In genomic region chr14:74941676-74942097, GRCh38 we compare ENCODE assay signal across 8 cellular contexts. TPM values are rescaled to one million over a fixed set of nuclear protein-coding genes. Genes with fewer than 3 reads are reported as not detected.
DNase-seq lines count a peak whose midpoint lies in the region; ATAC-seq and TF ChIP-seq lines count a peak whose summit lies in the region.

No MANE protein-coding gene starts in this region.

- peak overlapping the region; percentile 75 to 84 (median 79) for H3K27ac ChIP-seq in Peyer's patch

- ATAC-seq in left ventricle myocardium superior, result peak; percentile 35

- TF ChIP-seq POLR2A in Peyer's patch (IDR thresholded peaks at IDR 0.05), result no peak

- intact Hi-C loops in left ventricle myocardium superior (cut with micrococcal nuclease), result loop anchor here (10.0 kb wide), 2 partner anchors 73 to 133 kb away; no protein-coding TSS in a partner anchor

- peak overlapping the region in 3 of 4 donors; percentile 7 to 21 (median 20) for H3K4me3 ChIP-seq in Peyer's patch

- DNase-seq in SIG-M5 treated with dmso at 0.1 percent for 504 hours (lab: John Stamatoyannopoulos, UW; ENCODE audit: unreplicated experiment) (peak; percentile 51), SIG-M5 (lab: John Stamatoyannopoulos, UW) (no peak), Peyer's patch (peak in 2 of 3 donors; percentile 72 to 73), left ventricle myocardium superior (peak; percentile 72), HuH-7 (ENCODE audit: low spot score) (no peak), NCI-H2196 (lab: John Stamatoyannopoulos, UW; ENCODE audit: unreplicated experiment) (no peak)
- DNase-seq in activated effector memory CD4-positive, alpha-beta T cell treated with anti-CD3 and anti-CD28 coated beads, Interleukin-2, amount 50 U/mL, for 16 hours, result peak; percentile 87
- DNase-seq in stimulated activated CD4-positive, alpha-beta T cell treated with anti-CD3 and anti-CD28 coated beads, Interleukin-12 subunit alpha, Interleukin-12 subunit beta, amount 100 ng/mL, for 48 hours (ENCODE audit: low read depth in 2 of 3, low spot score in 1 of 3), result peak; percentile 44 to 49 (median 48)

- H3K4me1 ChIP-seq in Peyer's patch, result peaks cover 0 to 35% (median 25%) of the 10 kb centered on the region in 4 donors

- no peaks in the 10 kb centered on the region for H3K36me3 ChIP-seq in Peyer's patch

- TF ChIP-seq CTCF in Peyer's patch (IDR thresholded peaks at IDR 0.05), result no peak

- H3K27me3 ChIP-seq in Peyer's patch, result no peaks in the 10 kb centered on the region

- H3K9me3 ChIP-seq in Peyer's patch, result no peaks in the 10 kb centered on the region

RNA-seq across cellular contexts. Expression of gene PGF, which starts 13.7 kb away (rescaled TPM):
- total RNA-seq in Peyer's patch (10 to 100 TPM in 2 of 4 donors, 1 to 10 TPM in 2; 7.3 to 28.1 (median 10.8) TPM), left ventricle myocardium superior (4.9 TPM)

RNA-seq across cellular contexts. Expression of gene RPS6KL1, which starts 18.6 kb away (rescaled TPM):
- total RNA-seq in Peyer's patch (10 to 100 TPM in 1 of 4 donors, 1 to 10 TPM in 3; 4.2 to 12.7 (median 6.7) TPM), left ventricle myocardium superior (18.6 TPM)

RNA-seq across cellular contexts. Expression of gene DLST, which starts 60.0 kb away (rescaled TPM):
- total RNA-seq in Peyer's patch, result 100 to 1,000 TPM; 128 to 163 (median 154) TPM
- 241 TPM for total RNA-seq in left ventricle myocardium superior

Comparison
In these comparisons a context has a peak if more than half of its experiments do, and no peak if none do; other contexts are left out.
1. DNase-seq: peak in SIG-M5 treated with dmso at 0.1 percent for 504 hours (single experiment), Peyer's patch (2 of 3), activated effector memory CD4-positive, alpha-beta T cell treated with anti-CD3 and anti-CD28 coated beads, Interleukin-2, amount 50 U/mL, for 16 hours (single experiment), left ventricle myocardium superior (single experiment) and stimulated activated CD4-positive, alpha-beta T cell treated with anti-CD3 and anti-CD28 coated beads, Interleukin-12 subunit alpha, Interleukin-12 subunit beta, amount 100 ng/mL, for 48 hours (3 of 3); none in SIG-M5 (single experiment), HuH-7 (single experiment) and NCI-H2196 (single experiment).